In genomic region chr17:46793541-46793940, GRCh38 we compare ENCODE assay signal across 19 cellular contexts. TPM values are rescaled to one million over a fixed set of nuclear protein-coding genes. Genes with fewer than 3 reads are reported as not detected.
DNase-seq lines count a peak whose midpoint lies in the region; TF ChIP-seq lines count a peak whose summit lies in the region.
"Had no signal": no experiment of that assay in that cellular context is flagged by ENCODE, and none has a peak within 500 bp of the region (broad histone marks: within the 10 kb centered on the region; RNA-seq: fewer than 3 reads in every experiment).

No MANE protein-coding gene starts in this region.

- H3K79me2 ChIP-seq in PC-9 (ENCODE audit: low read depth) = no peaks in the 10 kb centered on the region

- H3F3A ChIP-seq in PC-9 (ENCODE audit: insufficient read depth, low read depth) = peaks cover 34% of the 10 kb centered on the region

- peak overlapping the region; percentile 4 to 77 (median 69); a peak in 19 of 22 replicates for H3K4me2 ChIP-seq in BLaER1 treated with 17β-estradiol and CSF1 and Interleukin-3, amounts not matched to agents 10 nM and 100 nM
- peak overlapping the region; percentile 76 for H3K4me2 ChIP-seq in PC-9
- H3K4me2 ChIP-seq: GM23338 had no signal

- H3K27me3 Mint-ChIP-seq in mesothelial cell of epicardium (ENCODE audit: low read depth) = no peaks in the 10 kb centered on the region
- peaks cover 10% of the 10 kb centered on the region for H3K27me3 Mint-ChIP-seq in type B pancreatic cell

- H3K9me3 ChIP-seq in BLaER1 treated with 17β-estradiol and CSF1 and Interleukin-3, amounts not matched to agents 10 nM and 100 nM (replicated peaks in 1 of 11) = peaks cover 0 to 6% (median 0%) of the 10 kb centered on the region in 11 experiments; a peak in 1 of 22 replicates
- no peaks in the 10 kb centered on the region for H3K9me3 ChIP-seq in PC-9 (ENCODE audit: insufficient read depth, low read depth)
- H3K9me3 ChIP-seq: Caco-2 had no signal

- H3K36me3 Mint-ChIP-seq in mesothelial cell of epicardium = peaks cover 26% of the 10 kb centered on the region
- H3K36me3 Mint-ChIP-seq in type B pancreatic cell = peaks cover 12% of the 10 kb centered on the region

- no peaks in the 10 kb centered on the region for H3K36me3 ChIP-seq in BLaER1 treated with 17β-estradiol and CSF1 and Interleukin-3, amounts not matched to agents 10 nM and 100 nM
- no peaks in the 10 kb centered on the region for H3K36me3 ChIP-seq in PC-9 (ENCODE audit: low read depth)

- intact Hi-C loops in PC-9 (cut with micrococcal nuclease; ENCODE audit: unreplicated experiment) = no loop called here

- TF ChIP-seq CTCF in PC-9 (conservative IDR thresholded peaks at IDR 0.05) (no peak), mesothelial cell of epicardium (IDR thresholded peaks at IDR 0.05; ENCODE audit: unreplicated experiment) (no peak), type B pancreatic cell (conservative IDR thresholded peaks at IDR 0.05) (no peak)

- CTCF ChIA-PET in PC-9 (lab: Charles Lee) = no interaction called here

- peaks cover 0 to 7% (median 0%) of the 10 kb centered on the region in 11 experiments; a peak in 1 of 22 replicates for H4K20me1 ChIP-seq in BLaER1 treated with 17β-estradiol and CSF1 and Interleukin-3, amounts not matched to agents 10 nM and 100 nM
- H4K20me1 ChIP-seq in PC-9 (ENCODE audit: insufficient read depth) = no peaks in the 10 kb centered on the region

- H2AFZ ChIP-seq in PC-9 = no peak overlapping the region
- H2AFZ ChIP-seq: GM23338 had no signal

- H3K4me1 Mint-ChIP-seq in mesothelial cell of epicardium (peaks cover 37% of the 10 kb centered on the region), type B pancreatic cell (ENCODE audit: unreplicated experiment) (peaks cover 5% of the 10 kb centered on the region)
- H3K4me1 Mint-ChIP-seq: B cell had no signal

- DNase-seq in PC-9 = no peak
- DNase-seq in mesothelial cell of epicardium (ENCODE audit: low spot score in 2 of 2, unreplicated experiment in 2 of 2) = no peak
- DNase-seq in type B pancreatic cell (ENCODE audit: extremely low spot score, unreplicated experiment) = no peak
- DNase-seq in NCI-H2107 (lab: John Stamatoyannopoulos, UW) = no peak
- DNase-seq in Kasumi-1 (lab: John Stamatoyannopoulos, UW) = no peak
- DNase-seq in LoVo (ENCODE audit: low spot score) = no peak
- DNase-seq: Caco-2; CD4-positive, alpha-beta T cell; DMS153; DMS79; GDM1; H9; IMR-90; KBM-7 had no signal

- POLR2A ChIA-PET in PC-9 (lab: Charles Lee; ENCODE audit: unreplicated experiment) = no interaction called here

- no TSS peak for BruUV-seq in PC-9 (replicated peaks; lab: Mats Ljungman, UMichigan)

- no peak overlapping the region for H3K27ac ChIP-seq in BLaER1 treated with 17β-estradiol and CSF1 and Interleukin-3, amounts not matched to agents 10 nM and 100 nM
- peak overlapping the region; percentile 89; the same call in 1 of the 2 replicates for H3K27ac ChIP-seq in PC-9
- H3K27ac ChIP-seq: C4-2B had no signal

- no peaks in the 10 kb centered on the region for H3K27me3 ChIP-seq in BLaER1 treated with 17β-estradiol and CSF1 and Interleukin-3, amounts not matched to agents 10 nM and 100 nM
- no peaks in the 10 kb centered on the region for H3K27me3 ChIP-seq in PC-9 (ENCODE audit: insufficient read depth, low read depth)

- H3K4me3 Mint-ChIP-seq in mesothelial cell of epicardium (no peak overlapping the region), type B pancreatic cell (no peak overlapping the region)
- H3K4me3 Mint-ChIP-seq: B cell; CD4-positive, alpha-beta T cell; GM23338; H9 had no signal

- H3K27ac Mint-ChIP-seq in mesothelial cell of epicardium (peak overlapping the region; percentile 73), type B pancreatic cell (peak overlapping the region; percentile 7)
- H3K27ac Mint-ChIP-seq: B cell; CD4-positive, alpha-beta T cell; GM23338; H9 had no signal

- H3K9me3 Mint-ChIP-seq in mesothelial cell of epicardium (no peaks in the 10 kb centered on the region), type B pancreatic cell (no peaks in the 10 kb centered on the region)
- H3K9me3 Mint-ChIP-seq: CD4-positive, alpha-beta T cell had no signal

- H3K4me3 ChIP-seq in BLaER1 treated with 17β-estradiol and CSF1 and Interleukin-3, amounts not matched to agents 10 nM and 100 nM = no peak overlapping the region
- H3K4me3 ChIP-seq in PC-9 = no peak overlapping the region
- H3K4me3 ChIP-seq: GM23338 had no signal

- H3K9ac ChIP-seq in BLaER1 treated with 17β-estradiol and CSF1 and Interleukin-3, amounts not matched to agents 10 nM and 100 nM = no peak overlapping the region

- no peaks in the 10 kb centered on the region for H3K9me2 ChIP-seq in PC-9 (ENCODE audit: insufficient read depth)

- H3K4me1 ChIP-seq in BLaER1 treated with 17β-estradiol and CSF1 and Interleukin-3, amounts not matched to agents 10 nM and 100 nM = peaks cover 11 to 37% (median 27%) of the 10 kb centered on the region in 10 experiments; a peak in 19 of 20 replicates
- H3K4me1 ChIP-seq in PC-9 (replicated peaks; ENCODE audit: insufficient read depth) = peaks cover 40% of the 10 kb centered on the region
- H3K4me1 ChIP-seq: Caco-2 had no signal

RNA-seq across cellular contexts. Expression of gene WNT3, which starts 25.0 kb away (rescaled TPM):
- total RNA-seq in PC-9 (2021) (11.5 and 14.0 TPM in 2 replicates), mesothelial cell of epicardium (64.2 to 66.4 TPM (median 65.7 TPM) in 3 replicates), type B pancreatic cell (ENCODE audit: low replicate concordance) (14.1 and 47.7 TPM in 2 replicates)
- total RNA-seq: CD4-positive, alpha-beta T cell had no signal

RNA-seq across cellular contexts. Expression of gene WNT9B, which starts 57.8 kb away (rescaled TPM):
- total RNA-seq in PC-9 (2021) (not detected in 2 replicates), mesothelial cell of epicardium (1.2 to 2.0 TPM (median 1.6 TPM) in 3 replicates), type B pancreatic cell (ENCODE audit: low replicate concordance) (0.89 and 1.2 TPM in 2 replicates)
- total RNA-seq: A172; B cell; Caco-2; CD4-positive, alpha-beta T cell; IMR-90 had no signal
